In the genomic region with DNA sequence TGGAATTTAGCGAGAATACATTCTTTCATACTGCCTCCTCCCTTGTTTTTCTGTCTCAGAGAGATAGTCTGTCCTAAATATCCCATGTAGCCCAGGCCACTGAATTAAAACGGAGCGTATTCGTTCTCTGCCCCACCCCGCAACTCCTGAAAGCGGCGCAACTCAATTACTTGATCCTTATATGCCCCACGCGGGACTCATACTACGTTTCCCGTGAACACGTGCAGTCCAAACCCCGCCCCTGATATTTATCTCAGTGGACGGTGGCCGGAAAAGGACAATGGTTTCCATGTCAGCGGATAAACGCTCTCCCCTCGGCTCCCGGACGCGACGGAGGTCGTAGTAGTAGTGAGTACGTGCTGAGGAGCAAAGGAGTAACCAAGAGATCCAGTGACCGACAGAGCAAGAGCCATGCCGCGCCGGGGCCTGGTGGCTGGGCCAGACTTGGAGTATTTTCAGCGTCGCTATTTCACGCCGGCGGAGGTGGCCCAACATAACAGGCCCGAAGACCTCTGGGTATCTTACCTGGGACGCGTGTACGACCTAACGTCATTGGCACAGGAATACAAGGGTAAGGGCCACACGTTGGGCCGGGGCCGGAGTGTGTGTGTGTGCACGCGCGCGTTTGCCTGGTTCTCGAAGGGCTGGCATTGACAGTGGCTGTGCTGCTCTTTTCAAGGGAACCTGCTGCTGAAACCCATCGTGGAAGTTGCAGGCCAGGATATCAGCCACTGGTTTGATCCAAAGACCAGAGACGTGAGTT, we compare ENCODE assay signal across 1 cellular context.
TF ChIP-seq lines count a peak whose summit lies in the region.

A gene with protein sequence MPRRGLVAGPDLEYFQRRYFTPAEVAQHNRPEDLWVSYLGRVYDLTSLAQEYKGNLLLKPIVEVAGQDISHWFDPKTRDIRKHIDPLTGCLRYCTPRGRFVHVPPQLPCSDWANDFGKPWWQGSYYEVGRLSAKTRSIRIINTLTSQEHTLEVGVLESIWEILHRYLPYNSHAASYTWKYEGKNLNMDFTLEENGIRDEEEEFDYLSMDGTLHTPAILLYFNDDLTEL (plus strand): TSS at position 280 of the 763 bp plus-strand sequence. CDS start 132 bp downstream, at position 412.

TF ChIP-seq in PFSK-1, 5 proteins besides CTCF, POLR2A, EP300 and RAD21 (continued from another document):
- TF ChIP-seq FOXP2 (optimal IDR thresholded peaks at IDR 0.05; ENCODE audit: borderline replicate concordance, extremely low read depth, extremely low read length, insufficient read depth): no peak
